23 cellular contexts compared by ENCODE assay signal in the genomic region with DNA sequence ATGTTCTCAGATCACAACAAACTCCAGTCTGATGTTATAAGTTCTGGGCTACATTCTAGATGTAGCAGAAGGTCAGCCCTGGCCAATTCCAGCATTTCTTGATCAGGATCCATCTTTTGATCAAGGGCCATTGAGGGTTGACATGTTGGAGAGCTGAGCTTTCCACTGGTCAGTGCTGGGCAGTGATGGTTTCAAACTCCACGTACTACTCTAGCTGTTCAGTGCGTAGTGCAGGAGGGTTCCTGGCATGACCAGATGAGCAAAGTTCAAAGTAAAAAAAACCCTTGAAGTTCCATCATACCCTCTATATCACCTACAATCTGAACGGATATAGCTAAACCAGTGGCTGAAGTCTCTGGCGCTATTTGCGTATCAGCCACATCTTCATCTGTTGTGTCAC.
"Had no signal": no experiment of that assay in that cellular context is flagged by ENCODE, and none has a peak within 500 bp of the region (broad histone marks: within the 10 kb centered on the region; RNA-seq: fewer than 3 reads in every experiment).

No MANE protein-coding gene starts in this region.

- H3K9me3 Mint-ChIP-seq: activated CD8-positive, alpha-beta T cell treated with anti-CD3 and anti-CD28 coated beads for 36 hours; activated naive CD4-positive, alpha-beta T cell treated with anti-CD3 and anti-CD28 coated beads, Interleukin-2, amount 10 ng/mL, durations not matched to agents 7 days and 5 days; activated naive CD8-positive, alpha-beta T cell treated with anti-CD3 and anti-CD28 coated beads for 36 hours; activated T-cell treated with anti-CD3 and anti-CD28 coated beads, Interleukin-2, amount 50 U/mL, for 72 hours; activated T-helper 2 cell treated with anti-CD3 and anti-CD28 coated beads, Interferon-gamma antibody, Interleukin-2, Interleukin-4, amounts not matched to agents 10 μg/mL and 5 μg/mL and 100 μg/mL, durations not matched to agents 14 hours and 24 hours and 36 hours had no signal

- H3K27me3 ChIP-seq: brain microvascular endothelial cell, SJSA1 had no signal

- H3K4me3 ChIP-seq: SJSA1 had no signal

- H3K9me3 ChIP-seq: SJSA1 had no signal

- H3K36me3 Mint-ChIP-seq: activated naive CD4-positive, alpha-beta T cell treated with anti-CD3 and anti-CD28 coated beads, Interleukin-2, amount 10 ng/mL, durations not matched to agents 7 days and 5 days; activated naive CD8-positive, alpha-beta T cell treated with anti-CD3 and anti-CD28 coated beads for 36 hours had no signal

- DNase-seq: activated CD4-positive, alpha-beta T cell treated with anti-CD3 and anti-CD28 coated beads for 4 hours; activated CD8-positive, alpha-beta memory T cell treated with anti-CD3 and anti-CD28 coated beads, Interleukin-2, amount 50 U/mL, for 4 hours; activated CD8-positive, alpha-beta T cell treated with anti-CD3 and anti-CD28 coated beads for 36 hours; activated gamma-delta T cell treated with Interleukin-2 at 50 U/mL for 16 hours; activated naive CD4-positive, alpha-beta T cell treated with anti-CD3 and anti-CD28 coated beads, Interleukin-2, amount 10 ng/mL, durations not matched to agents 7 days and 5 days; activated naive CD8-positive, alpha-beta T cell treated with anti-CD3 and anti-CD28 coated beads for 36 hours; activated T-cell treated with anti-CD3 and anti-CD28 coated beads, Interleukin-2, amount 50 U/mL, for 72 hours; cerebellar nuclear complex; Karpas-422; NCI-H1105 treated with DMSO at 0.1 percent for 48 hours; NCI-H146; NCI-H187 treated with DMSO at 0.1 percent for 48 hours; NCI-H2081 treated with DMSO at 0.1 percent for 48 hours; NCI-H446; NCI-H524; Right ventricle myocardium superior; RPMI8226; SW 1271 had no signal

- ATAC-seq: activated CD4-positive, CD25-positive, alpha-beta regulatory T cell treated with anti-CD3 and anti-CD28 coated beads, Interleukin-2, amount 50 U/mL, for 24 hours; activated CD8-positive, alpha-beta T cell treated with anti-CD3 and anti-CD28 coated beads for 36 hours; activated T-cell treated with anti-CD3 and anti-CD28 coated beads, Interleukin-2, amount 50 U/mL, for 72 hours; SK-N-SH treated with all-trans-retinoic acid at 6 μM for 48 hours had no signal

- H3K4me3 Mint-ChIP-seq: activated CD8-positive, alpha-beta T cell treated with anti-CD3 and anti-CD28 coated beads for 36 hours; activated naive CD4-positive, alpha-beta T cell treated with anti-CD3 and anti-CD28 coated beads, Interleukin-2, amount 10 ng/mL, durations not matched to agents 7 days and 5 days; activated naive CD8-positive, alpha-beta T cell treated with anti-CD3 and anti-CD28 coated beads for 36 hours; activated T-cell treated with anti-CD3 and anti-CD28 coated beads, Interleukin-2, amount 50 U/mL, for 72 hours had no signal

- H3K27ac Mint-ChIP-seq: activated CD8-positive, alpha-beta T cell treated with anti-CD3 and anti-CD28 coated beads for 36 hours; activated naive CD4-positive, alpha-beta T cell treated with anti-CD3 and anti-CD28 coated beads, Interleukin-2, amount 10 ng/mL, durations not matched to agents 7 days and 5 days; activated naive CD8-positive, alpha-beta T cell treated with anti-CD3 and anti-CD28 coated beads for 36 hours; activated T-cell treated with anti-CD3 and anti-CD28 coated beads, Interleukin-2, amount 50 U/mL, for 72 hours; activated T-helper 2 cell treated with anti-CD3 and anti-CD28 coated beads, Interferon-gamma antibody, Interleukin-2, Interleukin-4, amounts not matched to agents 10 μg/mL and 5 μg/mL and 100 μg/mL, durations not matched to agents 14 hours and 24 hours and 36 hours had no signal

- H3K4me1 Mint-ChIP-seq: activated naive CD4-positive, alpha-beta T cell treated with anti-CD3 and anti-CD28 coated beads, Interleukin-2, amount 10 ng/mL, durations not matched to agents 7 days and 5 days; activated naive CD8-positive, alpha-beta T cell treated with anti-CD3 and anti-CD28 coated beads for 36 hours had no signal

- H3K36me3 ChIP-seq: brain microvascular endothelial cell, SJSA1 had no signal

- H3K27ac ChIP-seq: brain microvascular endothelial cell, SJSA1 had no signal
